ENCODE assay signal across 28 cellular contexts in the genomic region with DNA sequence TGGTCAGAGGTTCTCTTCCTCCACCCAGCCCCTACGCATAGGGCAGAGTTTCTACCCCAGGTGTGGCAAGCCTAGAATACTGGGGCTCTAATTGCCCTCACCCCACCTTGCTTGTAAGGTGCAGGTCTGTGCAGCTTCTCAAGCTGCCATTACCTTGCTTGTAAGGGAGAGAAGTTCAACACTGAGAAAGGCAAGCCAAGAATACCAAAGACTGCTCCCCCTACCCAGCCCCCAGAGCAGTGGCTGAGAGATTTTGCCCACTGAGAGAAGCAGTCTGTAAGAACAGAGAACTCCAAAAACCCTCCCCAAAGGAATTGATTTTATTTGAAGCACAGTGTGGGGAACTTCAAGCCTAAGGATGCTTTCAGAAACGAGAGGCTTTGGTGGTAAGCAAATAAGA.
"Had no signal": no experiment of that assay in that cellular context is flagged by ENCODE, and none has a peak within 500 bp of the region (broad histone marks: within the 10 kb centered on the region; RNA-seq: fewer than 3 reads in every experiment).

No MANE protein-coding gene starts in this region.

- H3K9me3 Mint-ChIP-seq: dendritic cell treated with granulocyte-macrophage colony-stimulating factor and Interleukin-4, amounts not matched to agents 40 ng/mL and 50 ng/mL, for 4 days; natural killer cell; stimulated activated naive CD8-positive, alpha-beta T cell treated with anti-CD3 and anti-CD28 coated beads, Interleukin-15, amount 100 ng/mL, for 72 hours had no signal

- H3K4me3 ChIP-seq: colonic mucosa, esophagus muscularis mucosa, gastroesophageal sphincter, heart left ventricle, hepatocyte, prostate gland, right atrium auricular region, smooth muscle cell, suprapubic skin, transverse colon, upper lobe of right lung, uterus had no signal

- H3K9me3 ChIP-seq: colonic mucosa, esophagus muscularis mucosa, gastroesophageal sphincter, heart left ventricle, prostate gland, right atrium auricular region, suprapubic skin, transverse colon, upper lobe of right lung, uterus had no signal

- ATAC-seq: foreskin keratinocyte; gastroesophageal sphincter; left lobe of liver; natural killer cell; sciatic nerve; stimulated activated naive CD8-positive, alpha-beta T cell treated with anti-CD3 and anti-CD28 coated beads, Interleukin-15, amount 100 ng/mL, for 72 hours; upper lobe of right lung had no signal

- H3K4me3 Mint-ChIP-seq: dendritic cell treated with granulocyte-macrophage colony-stimulating factor and Interleukin-4, amounts not matched to agents 40 ng/mL and 50 ng/mL, for 4 days; natural killer cell; neural crest cell; stimulated activated naive CD8-positive, alpha-beta T cell treated with anti-CD3 and anti-CD28 coated beads, Interleukin-15, amount 100 ng/mL, for 72 hours had no signal

- H3K4me2 ChIP-seq: hepatocyte, smooth muscle cell had no signal

- FAIRE-seq: endothelial cell of umbilical vein, kidney had no signal

- H3K27me3 Mint-ChIP-seq: dendritic cell treated with granulocyte-macrophage colony-stimulating factor and Interleukin-4, amounts not matched to agents 40 ng/mL and 50 ng/mL, for 4 days had no signal

- H3K27ac ChIP-seq: colonic mucosa, esophagus muscularis mucosa, foreskin keratinocyte, gastroesophageal sphincter, heart left ventricle, hepatocyte, prostate gland, right atrium auricular region, suprapubic skin, transverse colon, upper lobe of right lung, uterus had no signal

- H3K27ac Mint-ChIP-seq: dendritic cell treated with granulocyte-macrophage colony-stimulating factor and Interleukin-4, amounts not matched to agents 40 ng/mL and 50 ng/mL, for 4 days; natural killer cell; stimulated activated naive CD8-positive, alpha-beta T cell treated with anti-CD3 and anti-CD28 coated beads, Interleukin-15, amount 100 ng/mL, for 72 hours had no signal

- H3K36me3 Mint-ChIP-seq: natural killer cell had no signal

- H2AFZ ChIP-seq: hepatocyte had no signal

- H3K27me3 ChIP-seq: colonic mucosa, esophagus muscularis mucosa, foreskin keratinocyte, gastroesophageal sphincter, heart left ventricle, hepatocyte, right atrium auricular region, suprapubic skin, transverse colon, upper lobe of right lung, uterus had no signal

- H3K4me1 Mint-ChIP-seq: natural killer cell; neural crest cell; stimulated activated naive CD8-positive, alpha-beta T cell treated with anti-CD3 and anti-CD28 coated beads, Interleukin-15, amount 100 ng/mL, for 72 hours had no signal

- H3K36me3 ChIP-seq: colonic mucosa, esophagus muscularis mucosa, gastroesophageal sphincter, heart left ventricle, prostate gland, right atrium auricular region, suprapubic skin, transverse colon, upper lobe of right lung, uterus had no signal

- DNase-seq: colonic mucosa; effector CD8-positive, alpha-beta T cell; foreskin keratinocyte; heart left ventricle; kidney; natural killer cell; nucleus accumbens; stimulated activated CD4-positive, alpha-beta T cell treated with anti-CD3 and anti-CD28 coated beads, Interleukin-12 subunit alpha, Interleukin-12 subunit beta, amount 100 ng/mL, for 4 hours; stimulated activated CD4-positive, alpha-beta T cell treated with anti-CD3 and anti-CD28 coated beads, Interleukin-1b, Interleukin-23, amount 100 ng/mL, for 48 hours; stimulated activated CD4-positive, alpha-beta T cell treated with anti-CD3 and anti-CD28 coated beads, Interleukin-4, amount 100 ng/mL, for 1 hour; stimulated activated CD8-positive, alpha-beta memory T cell treated with anti-CD3 and anti-CD28 coated beads, Interleukin-4, amount 100 ng/mL, for 48 hours; stimulated activated naive CD4-positive, alpha-beta T cell; stimulated activated naive CD8-positive, alpha-beta T cell treated with anti-CD3 and anti-CD28 coated beads, Interleukin-15, amount 100 ng/mL, for 72 hours; transverse colon; upper lobe of right lung; uterus had no signal

- H3K4me1 ChIP-seq: colonic mucosa, foreskin keratinocyte, prostate gland, suprapubic skin had no signal
